ENCODE assay signal across 35 cellular contexts in the genomic region with DNA sequence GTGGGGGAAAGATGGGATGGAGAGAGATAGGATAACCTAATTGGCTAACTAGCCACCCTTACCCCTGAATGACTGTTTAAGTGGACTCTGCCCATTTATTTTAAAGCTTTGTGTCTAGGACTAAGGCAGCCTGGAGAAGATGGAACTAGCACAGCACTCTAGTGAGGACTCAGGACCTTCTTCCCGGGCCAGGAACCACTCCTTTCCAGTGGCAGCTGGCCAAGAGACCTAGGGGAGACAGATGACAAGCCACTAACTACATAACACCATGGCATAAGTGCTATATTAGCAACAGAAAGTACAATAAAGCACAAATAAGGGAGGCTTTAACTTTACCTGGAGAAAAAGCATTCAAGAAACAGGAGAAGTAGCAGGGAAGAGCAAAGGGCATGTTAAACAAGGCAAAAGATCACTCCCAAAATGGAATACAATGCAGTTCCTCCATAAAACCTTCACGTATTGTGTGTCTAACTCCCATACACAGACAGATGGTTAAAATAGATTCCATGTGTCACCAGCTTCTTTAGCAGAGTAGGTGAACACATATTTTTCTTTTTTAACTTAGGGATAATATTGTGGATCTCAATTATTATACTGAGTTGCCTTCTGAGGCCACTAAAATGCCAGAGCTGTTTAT. TPM values are rescaled to one million over a fixed set of nuclear protein-coding genes. Genes with fewer than 3 reads are reported as not detected.
"Had no signal": no experiment of that assay in that cellular context is flagged by ENCODE, and none has a peak within 500 bp of the region (broad histone marks: within the 10 kb centered on the region; RNA-seq: fewer than 3 reads in every experiment).

No MANE protein-coding gene starts in this region.

- H3K4me1 ChIP-seq: ascending aorta, breast epithelium, gastroesophageal sphincter, heart right ventricle had no signal

- H3K9me3 ChIP-seq: ascending aorta, breast epithelium, esophagus muscularis mucosa, gastroesophageal sphincter, heart right ventricle had no signal

- H3K4me2 ChIP-seq: hepatocyte had no signal

- H3K27ac ChIP-seq: ascending aorta, cardiac muscle cell, coronary artery, dorsolateral prefrontal cortex, esophagus muscularis mucosa, gastroesophageal sphincter, hepatocyte, VCaP had no signal

- H2AFZ ChIP-seq: hepatocyte had no signal

- DNase-seq: activated CD4-positive, alpha-beta memory T cell treated with anti-CD3 and anti-CD28 coated beads, Interleukin-2, amount 10 ng/mL, durations not matched to agents 7 days and 5 days; activated CD4-positive, alpha-beta T cell treated with anti-CD3 and anti-CD28 coated beads for 1 hour; activated CD4-positive, alpha-beta T cell treated with anti-CD3 and anti-CD28 coated beads for 4 hours; activated CD4-positive, alpha-beta T cell treated with anti-CD3 and anti-CD28 coated beads, Interleukin-2, amount 10 ng/mL, durations not matched to agents 7 days and 5 days; activated CD4-positive, alpha-beta T cell treated with anti-CD3 and anti-CD28 coated beads, Interleukin-2, amount 50 U/mL, for 4 hours; activated CD8-positive, alpha-beta memory T cell treated with anti-CD3 and anti-CD28 coated beads, Interleukin-2, amount 50 U/mL, for 48 hours; activated gamma-delta T cell; activated naive CD4-positive, alpha-beta T cell; activated naive CD4-positive, alpha-beta T cell treated with anti-CD3 and anti-CD28 coated beads, Interleukin-2, amount 10 ng/mL, durations not matched to agents 7 days and 5 days; activated naive CD8-positive, alpha-beta T cell treated with anti-CD3 and anti-CD28 coated beads, Interleukin-2, amount 10 ng/mL, durations not matched to agents 7 days and 5 days; activated T-cell treated with anti-CD3 and anti-CD28 coated beads for 4 hours; activated T-cell treated with anti-CD3 and anti-CD28 coated beads, Interleukin-2, amount 50 U/mL, for 24 hours; activated T-cell treated with anti-CD3 and anti-CD28 coated beads, Interleukin-2, amount 50 U/mL, for 72 hours; central memory CD4-positive, alpha-beta T cell; cerebellar nuclear complex; dorsolateral prefrontal cortex; effector CD4-positive, alpha-beta T cell; effector memory CD8-positive, alpha-beta T cell; erythroblast; foreskin melanocyte; heart right ventricle; T-helper 2 cell had no signal

- H3K27me3 ChIP-seq: ascending aorta, breast epithelium, cardiac muscle cell, dorsolateral prefrontal cortex, esophagus muscularis mucosa, gastroesophageal sphincter, heart right ventricle, hepatocyte had no signal

- H3K79me2 ChIP-seq: hepatocyte had no signal

- H3K4me3 ChIP-seq: ascending aorta, breast epithelium, cardiac muscle cell, coronary artery, dorsolateral prefrontal cortex, esophagus muscularis mucosa, gastroesophageal sphincter, heart right ventricle, hepatocyte had no signal

- H3K36me3 ChIP-seq: ascending aorta, breast epithelium, cardiac muscle cell, esophagus muscularis mucosa, gastroesophageal sphincter, heart right ventricle had no signal

RNA-seq across cellular contexts. Expression of a gene that starts 20.6 kb away (rescaled TPM):
- total RNA-seq: activated CD4-positive, alpha-beta memory T cell treated with anti-CD3 and anti-CD28 coated beads, Interleukin-2, amount 10 ng/mL, durations not matched to agents 7 days and 5 days; activated CD4-positive, alpha-beta T cell treated with anti-CD3 and anti-CD28 coated beads, Interleukin-2, amount 10 ng/mL, durations not matched to agents 7 days and 5 days; activated naive CD4-positive, alpha-beta T cell treated with anti-CD3 and anti-CD28 coated beads, Interleukin-2, amount 50 U/mL, for 72 hours; activated naive CD8-positive, alpha-beta T cell treated with anti-CD3 and anti-CD28 coated beads, Interleukin-2, amount 10 ng/mL, durations not matched to agents 7 days and 5 days; activated T-cell treated with anti-CD3 and anti-CD28 coated beads, Interleukin-2, amount 50 U/mL, for 72 hours; ascending aorta; cardiac muscle cell; fibroblast of lung; fibroblast of villous mesenchyme; gastroesophageal sphincter; glomerular endothelial cell; heart right ventricle had no signal
- polyA plus RNA-seq: cardiac muscle cell, heart right ventricle had no signal

RNA-seq across cellular contexts. Expression of a gene that starts 57.5 kb away (rescaled TPM):
- total RNA-seq: activated CD4-positive, alpha-beta memory T cell treated with anti-CD3 and anti-CD28 coated beads, Interleukin-2, amount 10 ng/mL, durations not matched to agents 7 days and 5 days; activated CD4-positive, alpha-beta T cell treated with anti-CD3 and anti-CD28 coated beads, Interleukin-2, amount 10 ng/mL, durations not matched to agents 7 days and 5 days; activated naive CD4-positive, alpha-beta T cell treated with anti-CD3 and anti-CD28 coated beads, Interleukin-2, amount 50 U/mL, for 72 hours; activated naive CD8-positive, alpha-beta T cell treated with anti-CD3 and anti-CD28 coated beads, Interleukin-2, amount 10 ng/mL, durations not matched to agents 7 days and 5 days; activated T-cell treated with anti-CD3 and anti-CD28 coated beads, Interleukin-2, amount 50 U/mL, for 72 hours; ascending aorta; cardiac muscle cell; fibroblast of lung; fibroblast of villous mesenchyme; glomerular endothelial cell; WTC11 had no signal
- polyA plus RNA-seq: cardiac muscle cell, fibroblast of lung had no signal
